19 cellular contexts compared by ENCODE assay signal in the genomic region with DNA sequence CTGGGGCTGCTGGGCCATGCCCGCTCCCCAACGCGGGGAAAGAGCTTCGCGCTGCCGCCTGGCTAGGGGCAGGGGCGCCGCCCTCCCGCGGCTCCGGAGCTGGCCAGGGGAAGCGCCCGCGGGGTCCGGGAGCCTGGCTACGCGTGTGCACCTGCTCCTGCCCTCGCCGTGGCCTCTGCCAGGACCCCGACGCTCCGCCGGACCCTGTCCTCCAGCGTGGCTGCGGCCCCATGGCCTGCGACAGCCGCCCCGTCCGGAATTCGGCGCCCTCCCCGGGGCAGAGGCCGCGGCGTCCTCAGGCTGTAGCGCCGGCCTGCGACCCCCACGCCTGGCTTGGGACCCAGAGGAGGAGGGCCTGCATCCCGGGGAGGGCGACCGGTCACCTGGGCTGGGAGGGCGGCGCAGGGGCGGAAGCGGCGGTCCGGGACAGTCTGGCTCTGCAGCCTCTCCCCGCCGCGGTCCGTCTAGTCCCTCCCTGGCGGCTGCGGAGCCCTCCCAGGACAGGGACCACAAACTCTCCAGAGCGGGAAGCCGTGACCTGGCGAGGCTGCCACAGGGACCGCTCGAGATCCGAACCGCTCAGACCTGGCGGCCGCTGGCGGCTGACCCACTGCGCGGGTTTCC.
DNase-seq lines count a peak whose midpoint lies in the region; ATAC-seq and TF ChIP-seq lines count a peak whose summit lies in the region.
"Had no signal": no experiment of that assay in that cellular context is flagged by ENCODE, and none has a peak within 500 bp of the region (broad histone marks: within the 10 kb centered on the region; RNA-seq: fewer than 3 reads in every experiment).

No MANE protein-coding gene starts in this region.

- POLR2A ChIA-PET in SK-N-SH (lab: Yijun Ruan, JAX), result no interaction called here

- no peak overlapping the region for H2AFZ ChIP-seq in SK-N-SH (ENCODE audit: low read depth)

- peaks cover 8% of the 10 kb centered on the region for H3K9me3 Mint-ChIP-seq in chondrocyte (ENCODE audit: low read depth)
- H3K9me3 Mint-ChIP-seq: CD4-positive, alpha-beta T cell had no signal

- no peaks in the 10 kb centered on the region for H3K27me3 Mint-ChIP-seq in chondrocyte (ENCODE audit: low read depth)

- no peaks in the 10 kb centered on the region for H3K4me1 ChIP-seq in SK-N-SH (ENCODE audit: control insufficient read depth in 1 of 2, insufficient read depth in 2 of 2, low read depth in 1 of 2, low read length in 1 of 2)
- no peaks in the 10 kb centered on the region for H3K4me1 ChIP-seq in lower lobe of right lung
- H3K4me1 ChIP-seq in upper lobe of right lung, result no peaks in the 10 kb centered on the region
- H3K4me1 ChIP-seq: BE2C had no signal

- H3K4me3 ChIP-seq in SK-N-SH (ENCODE audit: low read depth in 2 of 2, low read length in 1 of 2) (no peak overlapping the region), lower lobe of right lung (no peak overlapping the region), upper lobe of right lung (no peak overlapping the region), H7 (ENCODE audit: insufficient read depth, low read depth, low read length) (no peak overlapping the region)

- no peaks in the 10 kb centered on the region for H3K9me3 ChIP-seq in SK-N-SH
- H3K9me3 ChIP-seq in lower lobe of right lung, result no peaks in the 10 kb centered on the region
- no peaks in the 10 kb centered on the region for H3K9me3 ChIP-seq in upper lobe of right lung
- H3K9me3 ChIP-seq: BE2C had no signal

- DNase-seq in SK-N-SH (no peak), chondrocyte (ENCODE audit: low spot score) (peak; percentile 88), lower lobe of right lung (no peak), upper lobe of right lung (no peak), H7 (no peak)
- no peak for DNase-seq in activated CD8-positive, alpha-beta memory T cell treated with anti-CD3 and anti-CD28 coated beads, Interleukin-2, amount 50 U/mL, for 48 hours
- no peak for DNase-seq in activated CD4-positive, alpha-beta T cell treated with anti-CD3 and anti-CD28 coated beads for 48 hours
- DNase-seq: 8988T; BE2C; Calu3; CD4-positive, alpha-beta T cell; DMS53; KG1; NCI-H1436; NCI-H2029; NCI-H2171; NCI-H446 treated with DMSO at 0.1 percent for 48 hours; PC-3 had no signal

- H3K4me3 Mint-ChIP-seq in chondrocyte (ENCODE audit: unreplicated experiment), result no peak overlapping the region
- H3K4me3 Mint-ChIP-seq: CD4-positive, alpha-beta T cell had no signal

- ATAC-seq in SK-N-SH treated with all-trans-retinoic acid at 6 μM for 48 hours, result peak; percentile 51
- peak; percentile 18 to 40 for ATAC-seq in lower lobe of right lung
- ATAC-seq in upper lobe of right lung, result peak; percentile 16
- ATAC-seq: PC-3 had no signal

- H3K36me3 Mint-ChIP-seq in chondrocyte (ENCODE audit: low read depth), result no peaks in the 10 kb centered on the region

- WGBS in SK-N-SH (ENCODE audit: low lambda C conversion rate), result 2% methylated on average over 11 of the region's 66 CpGs

- H3K4me1 Mint-ChIP-seq in chondrocyte (ENCODE audit: low read depth), result no peaks in the 10 kb centered on the region

- no peak for TF ChIP-seq EP300 in SK-N-SH (IDR thresholded peaks at IDR 0.05; ENCODE audit: borderline replicate concordance in 1 of 2, low read depth in 1 of 2, low read length in 1 of 2)

- H3F3A ChIP-seq in SK-N-SH (replicated peaks; ENCODE audit: insufficient read depth), result no peaks in the 10 kb centered on the region

- H3K4me2 ChIP-seq in SK-N-SH, result no peak overlapping the region

- no peak for TF ChIP-seq RAD21 in SK-N-SH (IDR thresholded peaks at IDR 0.05; ENCODE audit: low read length)

- H3K27ac ChIP-seq in SK-N-SH (ENCODE audit: low read depth in 2 of 2, low read length in 1 of 2), result no peak overlapping the region
- no peak overlapping the region for H3K27ac ChIP-seq in lower lobe of right lung
- H3K27ac ChIP-seq in upper lobe of right lung, result no peak overlapping the region

- H3K27ac Mint-ChIP-seq in chondrocyte (ENCODE audit: unreplicated experiment), result no peak overlapping the region
- H3K27ac Mint-ChIP-seq: CD4-positive, alpha-beta T cell had no signal

- H3K9me2 ChIP-seq in SK-N-SH, result no peaks in the 10 kb centered on the region

- no peaks in the 10 kb centered on the region for H4K20me1 ChIP-seq in SK-N-SH (ENCODE audit: insufficient read depth)

- no peaks in the 10 kb centered on the region for H3K79me2 ChIP-seq in SK-N-SH (ENCODE audit: insufficient read depth)

- intact Hi-C loops in lower lobe of right lung (cut with DNase I), result no loop called here
- intact Hi-C loops in upper lobe of right lung (cut with DNase I), result no loop called here

- H3K27me3 ChIP-seq in SK-N-SH (ENCODE audit: insufficient read depth) (peaks cover 30% of the 10 kb centered on the region), lower lobe of right lung (ENCODE audit: low read depth) (peaks cover 34% of the 10 kb centered on the region), upper lobe of right lung (peaks cover 32% of the 10 kb centered on the region), H7 (ENCODE audit: control insufficient read depth, insufficient read depth, low read length) (no peaks in the 10 kb centered on the region)
- H3K27me3 ChIP-seq: BE2C had no signal

- CTCF ChIA-PET in SK-N-SH (lab: Yijun Ruan, JAX), result interaction anchor here (2.5 kb wide), 1 partner anchor 15 kb away, joined by 12 read pairs; no protein-coding TSS in a partner anchor

- H3K9ac ChIP-seq in SK-N-SH, result no peak overlapping the region

- no peak for TF ChIP-seq CTCF in SK-N-SH (IDR thresholded peaks at IDR 0.05)
- TF ChIP-seq CTCF in chondrocyte (IDR thresholded peaks at IDR 0.05), result no peak
- no peak for TF ChIP-seq CTCF in lower lobe of right lung (IDR thresholded peaks at IDR 0.05)
- no peak for TF ChIP-seq CTCF in upper lobe of right lung (IDR thresholded peaks at IDR 0.05)

- H3K36me3 ChIP-seq in SK-N-SH (replicated peaks in 1 of 2; ENCODE audit: control insufficient read depth in 1 of 2, insufficient read depth in 2 of 2, low read length in 1 of 2), result no peaks in the 10 kb centered on the region
- H3K36me3 ChIP-seq in lower lobe of right lung, result no peaks in the 10 kb centered on the region
- no peaks in the 10 kb centered on the region for H3K36me3 ChIP-seq in upper lobe of right lung
- no peaks in the 10 kb centered on the region for H3K36me3 ChIP-seq in H7 (replicated peaks; ENCODE audit: control insufficient read depth, insufficient read depth, low read length)
- H3K36me3 ChIP-seq: BE2C had no signal

TF ChIP-seq in SK-N-SH treated with all-trans-retinoic acid at 6 μM for 48 hours, 23 proteins besides CTCF, POLR2A, EP300 and RAD21 (continues in another document):
- no peak for TF ChIP-seq PPARA (CRISPR knock-in tag; IDR thresholded peaks at IDR 0.05; ENCODE audit: borderline replicate concordance)
- TF ChIP-seq, protein P1, sequence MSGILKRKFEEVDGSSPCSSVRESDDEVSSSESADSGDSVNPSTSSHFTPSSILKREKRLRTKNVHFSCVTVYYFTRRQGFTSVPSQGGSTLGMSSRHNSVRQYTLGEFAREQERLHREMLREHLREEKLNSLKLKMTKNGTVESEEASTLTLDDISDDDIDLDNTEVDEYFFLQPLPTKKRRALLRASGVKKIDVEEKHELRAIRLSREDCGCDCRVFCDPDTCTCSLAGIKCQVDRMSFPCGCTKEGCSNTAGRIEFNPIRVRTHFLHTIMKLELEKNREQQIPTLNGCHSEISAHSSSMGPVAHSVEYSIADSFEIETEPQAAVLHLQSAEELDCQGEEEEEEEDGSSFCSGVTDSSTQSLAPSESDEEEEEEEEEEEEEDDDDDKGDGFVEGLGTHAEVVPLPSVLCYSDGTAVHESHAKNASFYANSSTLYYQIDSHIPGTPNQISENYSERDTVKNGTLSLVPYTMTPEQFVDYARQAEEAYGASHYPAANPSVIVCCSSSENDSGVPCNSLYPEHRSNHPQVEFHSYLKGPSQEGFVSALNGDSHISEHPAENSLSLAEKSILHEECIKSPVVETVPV (CRISPR knock-in tag; IDR thresholded peaks at IDR 0.05), result no peak

TF ChIP-seq in SK-N-SH, 30 proteins besides CTCF, POLR2A, EP300 and RAD21 (continues in another document):
- TF ChIP-seq, protein P2, sequence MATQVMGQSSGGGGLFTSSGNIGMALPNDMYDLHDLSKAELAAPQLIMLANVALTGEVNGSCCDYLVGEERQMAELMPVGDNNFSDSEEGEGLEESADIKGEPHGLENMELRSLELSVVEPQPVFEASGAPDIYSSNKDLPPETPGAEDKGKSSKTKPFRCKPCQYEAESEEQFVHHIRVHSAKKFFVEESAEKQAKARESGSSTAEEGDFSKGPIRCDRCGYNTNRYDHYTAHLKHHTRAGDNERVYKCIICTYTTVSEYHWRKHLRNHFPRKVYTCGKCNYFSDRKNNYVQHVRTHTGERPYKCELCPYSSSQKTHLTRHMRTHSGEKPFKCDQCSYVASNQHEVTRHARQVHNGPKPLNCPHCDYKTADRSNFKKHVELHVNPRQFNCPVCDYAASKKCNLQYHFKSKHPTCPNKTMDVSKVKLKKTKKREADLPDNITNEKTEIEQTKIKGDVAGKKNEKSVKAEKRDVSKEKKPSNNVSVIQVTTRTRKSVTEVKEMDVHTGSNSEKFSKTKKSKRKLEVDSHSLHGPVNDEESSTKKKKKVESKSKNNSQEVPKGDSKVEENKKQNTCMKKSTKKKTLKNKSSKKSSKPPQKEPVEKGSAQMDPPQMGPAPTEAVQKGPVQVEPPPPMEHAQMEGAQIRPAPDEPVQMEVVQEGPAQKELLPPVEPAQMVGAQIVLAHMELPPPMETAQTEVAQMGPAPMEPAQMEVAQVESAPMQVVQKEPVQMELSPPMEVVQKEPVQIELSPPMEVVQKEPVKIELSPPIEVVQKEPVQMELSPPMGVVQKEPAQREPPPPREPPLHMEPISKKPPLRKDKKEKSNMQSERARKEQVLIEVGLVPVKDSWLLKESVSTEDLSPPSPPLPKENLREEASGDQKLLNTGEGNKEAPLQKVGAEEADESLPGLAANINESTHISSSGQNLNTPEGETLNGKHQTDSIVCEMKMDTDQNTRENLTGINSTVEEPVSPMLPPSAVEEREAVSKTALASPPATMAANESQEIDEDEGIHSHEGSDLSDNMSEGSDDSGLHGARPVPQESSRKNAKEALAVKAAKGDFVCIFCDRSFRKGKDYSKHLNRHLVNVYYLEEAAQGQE (IDR thresholded peaks at IDR 0.05; ENCODE audit: low read depth, low read length), result no peak
- TF ChIP-seq TCF12 (IDR thresholded peaks at IDR 0.05), result no peak
- no peak for TF ChIP-seq GABPA (IDR thresholded peaks at IDR 0.05; ENCODE audit: low read depth)
- no peak for TF ChIP-seq NRF1 (IDR thresholded peaks at IDR 0.05; ENCODE audit: low read depth, low read length)
- no peak for TF ChIP-seq RXRA (IDR thresholded peaks at IDR 0.05; ENCODE audit: borderline replicate concordance, low read depth)
- TF ChIP-seq FOXJ3 (CRISPR knock-in tag; IDR thresholded peaks at IDR 0.05), result no peak
- TF ChIP-seq JUND (IDR thresholded peaks at IDR 0.05), result no peak
